ENCODE assay signal across 23 cellular contexts in the genomic region with DNA sequence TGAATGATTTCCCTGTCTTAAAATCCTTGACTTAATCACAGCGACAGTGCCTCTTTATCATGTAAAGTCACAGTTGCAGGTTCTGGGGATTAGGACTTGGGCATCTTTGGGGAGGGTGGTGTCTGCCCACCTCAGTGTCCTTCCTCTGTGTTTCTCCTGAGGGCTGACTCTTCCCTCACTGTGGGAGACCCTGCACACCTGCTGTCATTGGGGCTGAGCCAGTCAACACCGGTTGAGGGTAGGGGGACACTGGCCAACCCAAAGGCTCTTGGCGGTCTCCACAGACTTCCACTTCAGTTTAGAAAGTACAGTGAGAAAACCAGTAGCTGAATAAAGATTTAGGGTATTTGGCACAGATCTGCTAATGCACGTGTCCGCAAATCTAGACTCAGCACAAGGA. TPM values are rescaled to one million over a fixed set of nuclear protein-coding genes. Genes with fewer than 3 reads are reported as not detected.
DNase-seq lines count a peak whose midpoint lies in the region; ATAC-seq and TF ChIP-seq lines count a peak whose summit lies in the region.
"Had no signal": no experiment of that assay in that cellular context is flagged by ENCODE, and none has a peak within 500 bp of the region (broad histone marks: within the 10 kb centered on the region; RNA-seq: fewer than 3 reads in every experiment).

No MANE protein-coding gene starts in this region.

- H3K4me3 ChIP-seq in trophoblast cell (ENCODE audit: low read depth, low read length) (no peak overlapping the region), upper lobe of right lung (no peak overlapping the region)
- H3K4me3 ChIP-seq: BLaER1, GM12878 had no signal

- ATAC-seq in upper lobe of right lung (no peak), HG03175 (IDR thresholded peaks at IDR 0.05; ENCODE audit: unreplicated experiment) (no peak)
- ATAC-seq: GM12878 had no signal

- no peaks in the 10 kb centered on the region for H3K79me1 ChIP-seq in trophoblast cell (ENCODE audit: low read length)

- no peaks in the 10 kb centered on the region for H3K27me3 ChIP-seq in trophoblast cell (ENCODE audit: insufficient read depth, low read length)
- H3K27me3 ChIP-seq in upper lobe of right lung, result no peaks in the 10 kb centered on the region
- H3K27me3 ChIP-seq: BE2C, BLaER1 had no signal

- H3K27ac ChIP-seq in trophoblast cell (ENCODE audit: low read depth, low read length), result no peak overlapping the region
- H3K27ac ChIP-seq in upper lobe of right lung, result no peak overlapping the region
- H3K27ac ChIP-seq: BLaER1 had no signal

- no peak overlapping the region for H3K18ac ChIP-seq in trophoblast cell (ENCODE audit: low read length)

- peak; percentile 18 for DNase-seq in chondrocyte (ENCODE audit: low spot score)
- no peak for DNase-seq in trophoblast cell
- DNase-seq in upper lobe of right lung, result peak; percentile 26
- DNase-seq in NCI-H2081 (lab: John Stamatoyannopoulos, UW), result no peak
- DNase-seq: 8988T; ACHN; BE2C; C1 segment of cervical spinal cord; CD4-positive, alpha-beta memory T cell; CD4-positive, CD25-positive, alpha-beta regulatory T cell; CD8-positive, alpha-beta memory T cell; COR-L47; DMS 273 treated with DMSO at 0.1 percent for 48 hours; DMS153; DMS53; DMS79; DND-41; EL; GDM1 had no signal

- H2AK5ac ChIP-seq in trophoblast cell (ENCODE audit: low read length), result no peak overlapping the region

- no peak overlapping the region for H3K27ac Mint-ChIP-seq in chondrocyte (ENCODE audit: unreplicated experiment)
- H3K27ac Mint-ChIP-seq: CD4-positive, alpha-beta memory T cell; CD4-positive, CD25-positive, alpha-beta regulatory T cell had no signal

- peak overlapping the region; percentile 41 for H3K4ac ChIP-seq in trophoblast cell (ENCODE audit: low read depth, low read length)

- no peak overlapping the region for H3K4me2 ChIP-seq in trophoblast cell (ENCODE audit: low read length)
- H3K4me2 ChIP-seq: BLaER1 had no signal

- no peak overlapping the region for H2BK5ac ChIP-seq in trophoblast cell (ENCODE audit: low read depth, low read length, poor library complexity)

- H3K27me3 Mint-ChIP-seq in chondrocyte (ENCODE audit: low read depth), result no peaks in the 10 kb centered on the region
- H3K27me3 Mint-ChIP-seq: CD4-positive, CD25-positive, alpha-beta regulatory T cell had no signal

- no peaks in the 10 kb centered on the region for H3K36me3 ChIP-seq in trophoblast cell (ENCODE audit: control insufficient read depth in 1 of 2, insufficient read depth in 2 of 2, low read length in 2 of 2)
- H3K36me3 ChIP-seq in upper lobe of right lung, result no peaks in the 10 kb centered on the region
- H3K36me3 ChIP-seq: BE2C, BLaER1 had no signal

- no peak overlapping the region for H3K4me3 Mint-ChIP-seq in chondrocyte (ENCODE audit: unreplicated experiment)
- H3K4me3 Mint-ChIP-seq: CD14-positive monocyte; CD4-positive, alpha-beta memory T cell; CD4-positive, CD25-positive, alpha-beta regulatory T cell; CD8-positive, alpha-beta memory T cell had no signal

- H3K23ac ChIP-seq in trophoblast cell (ENCODE audit: low read length), result no peak overlapping the region

- no peak overlapping the region for H4K91ac ChIP-seq in trophoblast cell (ENCODE audit: low read depth, low read length)

- peaks cover 4% of the 10 kb centered on the region for H3K9me3 Mint-ChIP-seq in chondrocyte (ENCODE audit: low read depth)
- H3K9me3 Mint-ChIP-seq: CD4-positive, alpha-beta memory T cell; CD8-positive, alpha-beta memory T cell had no signal

- H3K9me3 ChIP-seq in trophoblast cell (ENCODE audit: insufficient read depth, low read depth, low read length) (peaks cover 2% of the 10 kb centered on the region), upper lobe of right lung (no peaks in the 10 kb centered on the region)
- H3K9me3 ChIP-seq: BE2C had no signal

- no peak overlapping the region for H2BK12ac ChIP-seq in trophoblast cell (ENCODE audit: low read length)

- H3K14ac ChIP-seq in trophoblast cell (ENCODE audit: low read length), result no peak overlapping the region

- intact Hi-C loops in upper lobe of right lung (cut with DNase I), result no loop called here

- no peaks in the 10 kb centered on the region for H3K36me3 Mint-ChIP-seq in chondrocyte (ENCODE audit: low read depth)
- H3K36me3 Mint-ChIP-seq: CD14-positive monocyte; CD4-positive, alpha-beta memory T cell; CD4-positive, CD25-positive, alpha-beta regulatory T cell; CD8-positive, alpha-beta memory T cell had no signal

- H3K9ac ChIP-seq in trophoblast cell (ENCODE audit: low read length), result no peak overlapping the region
- H3K9ac ChIP-seq: BLaER1 had no signal

- H3K4me1 Mint-ChIP-seq in chondrocyte (ENCODE audit: low read depth), result peaks cover 9% of the 10 kb centered on the region
- H3K4me1 Mint-ChIP-seq: CD14-positive monocyte; CD4-positive, alpha-beta memory T cell; CD4-positive, CD25-positive, alpha-beta regulatory T cell; CD8-positive, alpha-beta memory T cell had no signal

- peaks cover 5% of the 10 kb centered on the region for H3K79me2 ChIP-seq in trophoblast cell (ENCODE audit: control insufficient read depth, insufficient read depth, low read length, poor library complexity)

- no peak overlapping the region for H4K12ac ChIP-seq in trophoblast cell (ENCODE audit: low read depth, low read length)

- no peak for TF ChIP-seq CTCF in chondrocyte (IDR thresholded peaks at IDR 0.05)
- TF ChIP-seq CTCF in upper lobe of right lung (IDR thresholded peaks at IDR 0.05), result no peak

- H4K8ac ChIP-seq in trophoblast cell (ENCODE audit: low read depth, low read length), result no peak overlapping the region

- no peaks in the 10 kb centered on the region for H3K4me1 ChIP-seq in trophoblast cell (ENCODE audit: control insufficient read depth in 1 of 2, insufficient read depth in 2 of 2, low read length in 2 of 2)
- H3K4me1 ChIP-seq in upper lobe of right lung, result peaks cover 9% of the 10 kb centered on the region

- H2AFZ ChIP-seq in trophoblast cell (ENCODE audit: insufficient read depth, low read length, poor library complexity), result no peak overlapping the region

- no peak overlapping the region for H2BK120ac ChIP-seq in trophoblast cell (ENCODE audit: insufficient read depth, low read length, poor library complexity)

- WGBS in trophoblast cell (ENCODE audit: extremely low coverage, insufficient coverage, insufficient read length), result no CpG with 5 or more reads among the region's 5 CpGs

RNA-seq across cellular contexts. Expression of gene AGAP1, which starts 36.9 kb away (rescaled TPM):
- total RNA-seq in chondrocyte (35.5 to 46.7 TPM (median 39.0 TPM) in 3 replicates), upper lobe of right lung (33.4 TPM)
- 17.8 and 18.9 TPM in 2 replicates for polyA plus RNA-seq in trophoblast cell (2013)
- polyA plus RNA-seq: CD14-positive monocyte; CD4-positive, CD25-positive, alpha-beta regulatory T cell had no signal

Comparison
In these comparisons a context has a peak if more than half of its experiments do, and no peak if none do; other contexts are left out.
1. DNase-seq: peak in chondrocyte (single experiment) and upper lobe of right lung (single experiment); none in trophoblast cell (0 of 2) and NCI-H2081 (0 of 2).